In the genomic region with DNA sequence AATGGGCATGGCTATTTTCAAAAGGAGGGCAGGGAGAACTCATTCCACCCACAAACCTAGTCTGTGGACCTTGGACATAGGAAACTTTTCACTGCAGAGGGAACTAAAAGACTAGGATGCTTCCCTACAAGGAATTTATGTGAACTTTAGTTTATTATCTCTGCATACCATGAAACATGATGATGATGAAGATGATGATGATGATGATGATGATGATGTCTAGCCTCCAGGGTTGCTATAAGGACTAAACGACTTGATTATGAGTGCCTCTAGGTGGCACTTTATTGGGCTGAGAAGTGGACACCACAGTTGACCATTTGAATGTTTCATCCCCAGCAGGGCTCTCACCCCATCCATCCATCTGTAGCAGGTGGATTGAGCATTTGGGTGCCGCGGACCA, we compare ENCODE assay signal across 33 cellular contexts.
"Had no signal": no experiment of that assay in that cellular context is flagged by ENCODE, and none has a peak within 500 bp of the region (broad histone marks: within the 10 kb centered on the region; RNA-seq: fewer than 3 reads in every experiment).

No MANE protein-coding gene starts in this region.

- H3K36me3 ChIP-seq: adrenal gland, brain microvascular endothelial cell, breast epithelium, cardiac muscle cell had no signal

- DNase-seq: activated B cell treated with CpG ODN at 0.5 μM for 24 hours; activated CD4-positive, alpha-beta memory T cell treated with anti-CD3 and anti-CD28 coated beads for 36 hours; activated CD4-positive, alpha-beta T cell treated with anti-CD3 and anti-CD28 coated beads for 4 hours; activated CD4-positive, alpha-beta T cell treated with anti-CD3 and anti-CD28 coated beads, Interleukin-2, amount 10 ng/mL, durations not matched to agents 24 days and 14 days; activated CD4-positive, alpha-beta T cell treated with anti-CD3 and anti-CD28 coated beads, Interleukin-2, amount 50 U/mL, for 1 hour; activated CD4-positive, alpha-beta T cell treated with anti-CD3 and anti-CD28 coated beads, Interleukin-2, amount 50 U/mL, for 4 hours; activated CD4-positive, CD25-positive, alpha-beta regulatory T cell treated with anti-CD3 and anti-CD28 coated beads, Interleukin-2, amount 50 U/mL, for 72 hours; activated CD8-positive, alpha-beta memory T cell treated with anti-CD3 and anti-CD28 coated beads, Interleukin-2, amount 50 U/mL, for 4 hours; activated CD8-positive, alpha-beta T cell treated with anti-CD3 and anti-CD28 coated beads for 36 hours; activated effector memory CD4-positive, alpha-beta T cell treated with anti-CD3 and anti-CD28 coated beads, Interleukin-2, amount 50 U/mL, for 16 hours; activated gamma-delta T cell treated with Interleukin-2 at 50 U/mL for 16 hours; activated naive CD4-positive, alpha-beta T cell; activated naive CD4-positive, alpha-beta T cell treated with anti-CD3 and anti-CD28 coated beads for 36 hours; activated naive CD4-positive, alpha-beta T cell treated with anti-CD3 and anti-CD28 coated beads, Interleukin-2, amount 50 U/mL, for 16 hours; activated naive CD8-positive, alpha-beta T cell treated with anti-CD3 and anti-CD28 coated beads for 36 hours; activated T-cell treated with anti-CD3 and anti-CD28 coated beads for 4 hours; activated T-cell treated with anti-CD3 and anti-CD28 coated beads, Interleukin-2, amount 50 U/mL, for 1 hour; activated T-cell treated with anti-CD3 and anti-CD28 coated beads, Interleukin-2, amount 50 U/mL, for 4 hours; activated T-cell treated with anti-CD3 and anti-CD28 coated beads, Interleukin-2, amount 50 U/mL, for 72 hours; adrenal gland; amniotic stem cell; aorta; body of pancreas; brain microvascular endothelial cell; caudate nucleus; cerebellar nuclear complex; T-helper 2 cell; T-helper 9 cell had no signal

- H3K9me3 ChIP-seq: adrenal gland, body of pancreas, breast epithelium had no signal

- H3K4me1 ChIP-seq: adrenal gland, body of pancreas, breast epithelium had no signal

- H3K27me3 ChIP-seq: adrenal gland, body of pancreas, brain microvascular endothelial cell, breast epithelium, cardiac muscle cell had no signal

- ATAC-seq: activated CD8-positive, alpha-beta T cell treated with anti-CD3 and anti-CD28 coated beads for 36 hours; activated naive CD4-positive, alpha-beta T cell treated with anti-CD3 and anti-CD28 coated beads, Interleukin-2, amount 50 U/mL, for 72 hours; activated T-cell treated with anti-CD3 and anti-CD28 coated beads, Interleukin-2, amount 50 U/mL, for 4 hours; activated T-cell treated with anti-CD3 and anti-CD28 coated beads, Interleukin-2, amount 50 U/mL, for 72 hours; activated T-helper 17 cell treated with anti-CD3 and anti-CD28 coated beads, Interleukin-2, amount 50 U/mL, for 72 hours; body of pancreas had no signal

- H3K4me3 ChIP-seq: adrenal gland, body of pancreas, breast epithelium, cardiac muscle cell had no signal

- H3K27ac ChIP-seq: adrenal gland, body of pancreas, brain microvascular endothelial cell, breast epithelium, cardiac muscle cell, VCaP had no signal
